ENCODE assay signal across 20 cellular contexts in the genomic region with DNA sequence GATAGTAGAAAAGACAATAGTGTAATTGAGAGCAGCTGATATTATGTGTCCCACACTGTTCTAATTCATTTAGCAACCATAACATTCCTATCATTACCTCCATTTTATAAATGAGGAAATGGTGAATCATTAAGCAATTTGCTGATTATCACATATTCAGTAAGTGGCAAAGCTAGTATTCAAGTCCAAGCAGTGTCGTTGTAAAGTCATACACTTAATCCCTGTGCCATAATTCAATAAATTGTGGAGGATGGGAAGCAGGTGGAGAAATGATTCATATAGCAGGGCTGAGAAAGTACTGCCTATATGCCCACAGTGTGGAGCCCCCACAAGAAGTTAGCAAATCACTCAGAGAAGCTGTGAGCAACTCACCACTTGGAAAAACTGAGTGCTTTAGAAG.
"Had no signal": no experiment of that assay in that cellular context is flagged by ENCODE, and none has a peak within 500 bp of the region (broad histone marks: within the 10 kb centered on the region; RNA-seq: fewer than 3 reads in every experiment).

No MANE protein-coding gene starts in this region.

- DNase-seq: KBM-7, MV-4-11, NCI-H1048, NCI-H1105, NCI-H1436 treated with DMSO at 0.1 percent for 48 hours, NCI-H187, NCI-H2029, NCI-H2081 treated with DMSO at 0.1 percent for 48 hours, NCI-H2171, NCI-H226, NCI-H446, NCI-H510A, NCI-H524 treated with DMSO at 0.1 percent for 48 hours, NCI-H69, NCI-H774, PC-3, SHP77 treated with DMSO at 0.1 percent for 48 hours, SJCRH30 had no signal

- H3K4me3 ChIP-seq: SJCRH30 had no signal

- H3K27ac ChIP-seq: HL-60, SJCRH30 had no signal

- H3K4me1 ChIP-seq: SJCRH30 had no signal

- H3K9me3 ChIP-seq: SJCRH30 had no signal

- H3K27me3 ChIP-seq: SJCRH30 had no signal

- H3K36me3 ChIP-seq: SJCRH30 had no signal

- FAIRE-seq: HTR-8/SVneo had no signal
